8 cellular contexts compared by ENCODE assay signal in genomic region chr19:58228584-58229254, GRCh38. TPM values are rescaled to one million over a fixed set of nuclear protein-coding genes. Genes with fewer than 3 reads are reported as not detected.
A peak's percentile ranks its signal among the peaks of the same experiment; 100 is the strongest.
DNase-seq lines count a peak whose midpoint lies in the region; ATAC-seq and TF ChIP-seq lines count a peak whose summit lies in the region.

ZNF544 (plus strand) TSS chr19:58228914; CDS start chr19:58244024, 15,110 bp downstream.

- in situ Hi-C loops in GM13976 (cut with MboI; ENCODE audit: low sequenced_read_pairs, unreplicated experiment): no loop called here

- peaks cover 4% of the 10 kb centered on the region; the same call in 1 of the 2 replicates for H3K27me3 Mint-ChIP-seq in WTC11 (ENCODE audit: low read depth)

- H3K4me3 Mint-ChIP-seq in WTC11: peak within 1 kb of the TSS; percentile 92

- peaks cover 22% of the 10 kb centered on the region for H3K4me1 Mint-ChIP-seq in WTC11

- TF ChIP-seq CTCF in GM13976 (IDR thresholded peaks at IDR 0.05; ENCODE audit: borderline replicate concordance, control extremely low read depth, extremely low read depth, insufficient read depth, missing control alignments) (no peak), WTC11 (IDR thresholded peaks at IDR 0.05) (no peak)

- DNase-seq in GM13976 (ENCODE audit: low spot score) (peak; percentile 93), NCI-H2107 (lab: John Stamatoyannopoulos, UW) (peak; percentile 24), WTC11 (ENCODE audit: low spot score) (peak; percentile 81), caudate nucleus (lab: John Stamatoyannopoulos, UW) (peak in 54 of 61 donors; percentile 15 to 78 (median 54)), islet precursor cell (peak; percentile 89), A172 (ENCODE audit: low spot score) (no peak)
- peak; percentile 48 to 70 for DNase-seq in stimulated activated CD4-positive, alpha-beta T cell treated with anti-CD3 and anti-CD28 coated beads, Interleukin-12 subunit alpha, Interleukin-12 subunit beta, amount 100 ng/mL, for 24 hours (ENCODE audit: low read depth in 2 of 2)

- peak; percentile 94 for ATAC-seq in HG02852 (IDR thresholded peaks at IDR 0.05; ENCODE audit: unreplicated experiment)
- ATAC-seq in WTC11: peak; percentile 85

- H3K27ac ChIP-seq in caudate nucleus (ENCODE audit: low read depth, low read length): peak within 1 kb of the TSS; percentile 70

- POLR2A ChIA-PET in WTC11 (lab: Charles Lee): interaction anchor here (1.1 to 2.4 kb wide), 5 partner anchors 24 to 98 kb away, joined by 3 to 13 read pairs (median 5); partner anchors contain the start of gene ZSCAN22

- peaks cover 9% of the 10 kb centered on the region for H3K9me3 Mint-ChIP-seq in WTC11

- peaks cover 41% of the 10 kb centered on the region for H3K36me3 Mint-ChIP-seq in WTC11

- CTCF ChIA-PET in WTC11 (lab: Charles Lee): interaction anchor here (0.9 to 2.2 kb wide), 9 partner anchors 9 to 285 kb away, joined by 3 to 13 read pairs (median 5); partner anchors contain the start of genes ZNF8 and ZSCAN22

- peak within 1 kb of the TSS; percentile 97 for H3K27ac Mint-ChIP-seq in WTC11

TF ChIP-seq in WTC11, 78 proteins besides CTCF, POLR2A, EP300 and RAD21 (continues in another document):
- TF ChIP-seq NFE2L1 (CRISPR knock-in tag; IDR thresholded peaks at IDR 0.05) (peak; percentile 85; the same call in 1 of the 2 replicates), ARID4B (CRISPR knock-in tag; IDR thresholded peaks at IDR 0.05; ENCODE audit: borderline replicate concordance) (peak; percentile 69; the same call in 1 of the 2 replicates), SP1 (CRISPR knock-in tag; conservative IDR thresholded peaks at IDR 0.05) (peak; percentile 76), ZNF396 (CRISPR knock-in tag; IDR thresholded peaks at IDR 0.05; ENCODE audit: borderline replicate concordance) (no peak), NFYB (CRISPR knock-in tag; conservative IDR thresholded peaks at IDR 0.05; ENCODE audit: low read depth) (no peak; the same call in 1 of the 2 replicates), NR1H2 (CRISPR knock-in tag; IDR thresholded peaks at IDR 0.05) (no peak), ZNF416 (CRISPR knock-in tag; IDR thresholded peaks at IDR 0.05) (no peak), ETV6 (CRISPR knock-in tag; IDR thresholded peaks at IDR 0.05) (peak; percentile 63), CREM (CRISPR knock-in tag; IDR thresholded peaks at IDR 0.05) (peak; percentile 44; the same call in 1 of the 2 replicates), TP53 (CRISPR knock-in tag; IDR thresholded peaks at IDR 0.05) (peak; percentile 62; the same call in 1 of the 2 replicates), SMAD3 (CRISPR knock-in tag; IDR thresholded peaks at IDR 0.05; ENCODE audit: borderline replicate concordance) (0 out of 2 replicates have a peak, but pooled peaks have one; percentile 77), AR (CRISPR knock-in tag; IDR thresholded peaks at IDR 0.05) (no peak), MYBL2 (CRISPR knock-in tag; IDR thresholded peaks at IDR 0.05) (peak; percentile 97), HMGXB4 (CRISPR knock-in tag; IDR thresholded peaks at IDR 0.05) (peak; percentile 86), EMX1 (CRISPR knock-in tag; IDR thresholded peaks at IDR 0.05) (no peak), ZNF671 (CRISPR knock-in tag; IDR thresholded peaks at IDR 0.05) (no peak), CREB1 (CRISPR knock-in tag; IDR thresholded peaks at IDR 0.05) (0 out of 2 replicates have a peak, but pooled peaks have one; percentile 49), FOXK1 (CRISPR knock-in tag; IDR thresholded peaks at IDR 0.05) (peak; percentile 93), GABPB1 (CRISPR knock-in tag; IDR thresholded peaks at IDR 0.05) (no peak), CBFB (CRISPR knock-in tag; IDR thresholded peaks at IDR 0.05; ENCODE audit: low read depth) (0 out of 2 replicates have a peak, but pooled peaks have one; percentile 30), ZNF232 (CRISPR knock-in tag; IDR thresholded peaks at IDR 0.05) (0 out of 2 replicates have a peak, but pooled peaks have one; percentile 83), TCF7 (CRISPR knock-in tag; IDR thresholded peaks at IDR 0.05; ENCODE audit: low read depth) (0 out of 2 replicates have a peak, but pooled peaks have one; percentile 51), KAT7 (CRISPR knock-in tag; IDR thresholded peaks at IDR 0.05; ENCODE audit: borderline replicate concordance) (0 out of 2 replicates have a peak, but pooled peaks have one; percentile 55), FOXP4 (CRISPR knock-in tag; IDR thresholded peaks at IDR 0.05) (peak; percentile 79; the same call in 1 of the 2 replicates)

RNA-seq across cellular contexts. Expression of gene ZNF544, which starts in this region (rescaled TPM):
- total RNA-seq in WTC11 (2021): 52.8 to 63.8 TPM (median 59.2 TPM) in 3 replicates
- total RNA-seq in A172 (2014; rRNA removed; shearing (Covaris generic)): not detected in 2 replicates

Comparison
In these comparisons a context has a peak if more than half of its experiments do, and no peak if none do; other contexts are left out.
1. RNA of gene ZNF544 (total RNA-seq): 52.8 to 63.8 TPM in WTC11; not detected in A172; every median in the first group is over 10 times any median in the second.